In the genomic region with DNA sequence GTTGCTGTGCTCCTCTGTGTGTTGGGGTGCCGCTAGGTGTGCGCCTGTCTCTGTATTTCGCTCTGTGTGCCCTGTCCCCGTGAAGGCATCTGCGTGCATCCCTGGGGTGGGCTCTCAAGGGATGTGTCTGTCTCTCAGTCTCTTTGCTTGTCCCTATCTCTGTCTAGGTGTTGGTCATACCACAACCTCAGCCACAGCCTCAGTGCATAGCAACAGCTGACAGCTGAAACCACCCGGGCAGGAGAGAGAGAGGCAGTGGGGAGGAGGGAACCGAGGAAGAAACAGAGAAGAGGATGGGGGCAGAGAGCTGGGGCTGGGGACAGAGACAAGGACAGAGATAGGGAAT, we compare ENCODE assay signal across 9 cellular contexts. TPM values are rescaled to one million over a fixed set of nuclear protein-coding genes. Genes with fewer than 3 reads are reported as not detected.
DNase-seq lines count a peak whose midpoint lies in the region; ATAC-seq and TF ChIP-seq lines count a peak whose summit lies in the region.
"Had no signal": no experiment of that assay in that cellular context is flagged by ENCODE, and none has a peak within 500 bp of the region (broad histone marks: within the 10 kb centered on the region; RNA-seq: fewer than 3 reads in every experiment).

No MANE protein-coding gene starts in this region.

- peaks cover 76% of the 10 kb centered on the region for H4K20me1 ChIP-seq in BLaER1

- TF ChIP-seq CTCF in psoas muscle (IDR thresholded peaks at IDR 0.05) = no peak

- peak overlapping the region; percentile 99 for H3K4me2 ChIP-seq in BLaER1

- peaks cover 73% of the 10 kb centered on the region for H3K27me3 ChIP-seq in BLaER1
- H3K27me3 ChIP-seq in psoas muscle (ENCODE audit: insufficient read depth in 3 of 3, low read length in 2 of 3) = peaks cover 0 to 55% (median 22%) of the 10 kb centered on the region in 3 donors

- WGBS in psoas muscle, 3 donors = 24 to 31% (median 26%) methylated on average over 7 of the region's 7 CpGs

- no peak overlapping the region for H3K9ac ChIP-seq in BLaER1

- H3K27ac ChIP-seq in BLaER1 (no peak overlapping the region), psoas muscle (no peak overlapping the region)

- peak; percentile 77 for DNase-seq in GM19240 (ENCODE audit: insufficient read length, low spot score)
- peak; percentile 71 for DNase-seq in RPMI8226
- peak; percentile 51 for DNase-seq in germinal center (ENCODE audit: low spot score)
- DNase-seq in NK-92 (lab: John Stamatoyannopoulos, UW; ENCODE audit: unreplicated experiment) = no peak
- DNase-seq in amniotic stem cell (lab: John Stamatoyannopoulos, UW) = no peak
- no peak for DNase-seq in iPS-NIHi7 (ENCODE audit: extremely low spot score)
- DNase-seq in psoas muscle = no peak

- ATAC-seq in psoas muscle = no peak

- H3K9me3 ChIP-seq in BLaER1 (no peaks in the 10 kb centered on the region), psoas muscle (no peaks in the 10 kb centered on the region)

- H3K36me3 ChIP-seq in BLaER1 = no peaks in the 10 kb centered on the region
- no peaks in the 10 kb centered on the region for H3K36me3 ChIP-seq in psoas muscle (ENCODE audit: insufficient read depth in 1 of 2, low read depth in 1 of 2)

- intact Hi-C loops in psoas muscle (cut with DNase I) = loop anchor here in 1 of 2 donors (2.0 to 10.0 kb wide), 3 partner anchors 21 to 249 kb away; a partner anchor contains a TSS

- H3K4me3 ChIP-seq in BLaER1 (peak overlapping the region; percentile 66; the same call in 1 of the 2 replicates), psoas muscle (no peak overlapping the region)

- H3K4me1 ChIP-seq in BLaER1 = peaks cover 70% of the 10 kb centered on the region
- peaks cover 14% of the 10 kb centered on the region for H3K4me1 ChIP-seq in psoas muscle

RNA-seq across cellular contexts. Expression of gene NXPH4, which starts 1.0 kb away (rescaled TPM):
- total RNA-seq in psoas muscle = under 1 TPM in 3 of 4 donors, not detected in 1; 0.24 to 0.58 (median 0.42) TPM
- polyA plus RNA-seq in psoas muscle = under 1 TPM in 2 of 3 donors, not detected in 1; 0.01 to 0.20 TPM
- total RNA-seq: skeletal muscle tissue had no signal

RNA-seq across cellular contexts. Expression of gene SHMT2, which starts 13.9 kb away (rescaled TPM):
- 10 to 100 TPM; 39.2 to 59.2 (median 47.3) TPM for total RNA-seq in psoas muscle
- polyA plus RNA-seq in psoas muscle = 10 to 100 TPM; 36.6 to 66.8 (median 62.7) TPM

RNA-seq across cellular contexts. Expression of gene STAC3, which starts 35.3 kb away (rescaled TPM):
- 1,000 to 10,000 TPM in 2 of 4 donors, 100 to 1,000 TPM in 2; 576 to 1,676 (median 997) TPM for total RNA-seq in psoas muscle
- polyA plus RNA-seq in psoas muscle = 1,000 to 10,000 TPM in 1 of 3 donors, 100 to 1,000 TPM in 1, 10 to 100 TPM in 1; 98.2 to 1,376 (median 738) TPM

Comparison
In these comparisons a context has a peak if more than half of its experiments do, and no peak if none do; other contexts are left out.
1. DNase-seq: peak in GM19240 (single experiment), RPMI8226 (single experiment) and germinal center (single experiment); none in NK-92 (single experiment), amniotic stem cell (single experiment), iPS-NIHi7 (single experiment) and psoas muscle (0 of 2).